Comparison of ENCODE assay signal across 18 cellular contexts in genomic region chr1:160800142-160800541, GRCh38. TPM values are rescaled to one million over a fixed set of nuclear protein-coding genes. Genes with fewer than 3 reads are reported as not detected.
DNase-seq lines count a peak whose midpoint lies in the region; ATAC-seq and TF ChIP-seq lines count a peak whose summit lies in the region.
"Had no signal": no experiment of that assay in that cellular context is flagged by ENCODE, and none has a peak within 500 bp of the region (broad histone marks: within the 10 kb centered on the region; RNA-seq: fewer than 3 reads in every experiment).

No MANE protein-coding gene starts in this region.

- no peak for DNase-seq in CD4-positive, CD25-positive, alpha-beta regulatory T cell
- DNase-seq in DND-41: no peak
- no peak for DNase-seq in naive B cell
- no peak for DNase-seq in NCI-H748 treated with DMSO at 0.1 percent for 48 hours (lab: John Stamatoyannopoulos, UW)
- DNase-seq: DMS79 treated with DMSO at 0.1 percent for 48 hours, mammary epithelial cell, NCI-H1048, NCI-H524, PC-3, retina, thyroid gland had no signal

- no peak for TF ChIP-seq CTCF in DND-41 (IDR thresholded peaks at IDR 0.05; ENCODE audit: borderline replicate concordance, extremely low read depth, low read length, poor library complexity, severe bottlenecking)

- H3K27ac ChIP-seq in CD4-positive, CD25-positive, alpha-beta regulatory T cell (ENCODE audit: insufficient read depth, low read length, poor library complexity, severe bottlenecking): peak overlapping the region; percentile 57
- peak overlapping the region; percentile 65; the same call in 1 of the 2 replicates for H3K27ac ChIP-seq in DND-41 (ENCODE audit: low read length)
- H3K27ac ChIP-seq: cardiac muscle cell, thyroid gland had no signal

- peaks cover 0 to 8% (median 0%) of the 10 kb centered on the region in 7 donors for H3K9me3 Mint-ChIP-seq in CD4-positive, CD25-positive, alpha-beta regulatory T cell
- H3K9me3 Mint-ChIP-seq in activated T-helper 17 cell treated with anti-CD3 and anti-CD28 coated beads, Interleukin-2, amount 50 U/mL, for 72 hours: no peaks in the 10 kb centered on the region
- H3K9me3 Mint-ChIP-seq in naive B cell: peaks cover 0 to 12% (median 4%) of the 10 kb centered on the region in 7 donors

- no peak for ATAC-seq in CD4-positive, CD25-positive, alpha-beta regulatory T cell (ENCODE audit: low read depth in 2 of 2)
- no peak for ATAC-seq in DND-41 (ENCODE audit: insufficient read depth, low read depth)
- no peak for ATAC-seq in activated T-helper 17 cell treated with anti-CD3 and anti-CD28 coated beads, Interleukin-2, amount 50 U/mL, for 72 hours (replicated peaks)
- no peak for ATAC-seq in naive B cell (ENCODE audit: low read depth in 2 of 2)
- no peak for ATAC-seq in GM19455 (IDR thresholded peaks at IDR 0.05; ENCODE audit: unreplicated experiment)
- no peak for ATAC-seq in HG02852 (IDR thresholded peaks at IDR 0.05; ENCODE audit: unreplicated experiment)
- ATAC-seq: K562, PC-3 had no signal

- peak overlapping the region; percentile 96 to 99 (median 96) for H3K27ac Mint-ChIP-seq in CD4-positive, CD25-positive, alpha-beta regulatory T cell
- no peak overlapping the region for H3K27ac Mint-ChIP-seq in activated T-helper 17 cell treated with anti-CD3 and anti-CD28 coated beads, Interleukin-2, amount 50 U/mL, for 72 hours
- H3K27ac Mint-ChIP-seq in naive B cell: peak overlapping the region; percentile 76 to 100 (median 96)

- H2AFZ ChIP-seq in DND-41 (ENCODE audit: low read depth, low read length): no peak overlapping the region

- H3K4me3 ChIP-seq in CD4-positive, CD25-positive, alpha-beta regulatory T cell (ENCODE audit: low read depth, low read length): peak overlapping the region; percentile 98
- no peak overlapping the region for H3K4me3 ChIP-seq in DND-41 (ENCODE audit: low read depth in 1 of 2, low read length in 2 of 2)
- H3K4me3 ChIP-seq: cardiac muscle cell, K562, thyroid gland had no signal

- H3K36me3 Mint-ChIP-seq in CD4-positive, CD25-positive, alpha-beta regulatory T cell: peaks cover 55% of the 10 kb centered on the region
- peaks cover 34% of the 10 kb centered on the region for H3K36me3 Mint-ChIP-seq in activated T-helper 17 cell treated with anti-CD3 and anti-CD28 coated beads, Interleukin-2, amount 50 U/mL, for 72 hours (ENCODE audit: low read depth)
- H3K36me3 Mint-ChIP-seq in naive B cell: peaks cover 27 to 53% of the 10 kb centered on the region in 2 donors

- peaks cover 69% of the 10 kb centered on the region for H3K4me1 ChIP-seq in CD4-positive, CD25-positive, alpha-beta regulatory T cell (ENCODE audit: control insufficient read depth, insufficient read depth, low read length, poor library complexity, severe bottlenecking)
- peaks cover 70% of the 10 kb centered on the region for H3K4me1 ChIP-seq in DND-41 (ENCODE audit: insufficient read depth, low read length)
- H3K4me1 ChIP-seq: thyroid gland had no signal

- H3K27me3 ChIP-seq in CD4-positive, CD25-positive, alpha-beta regulatory T cell (ENCODE audit: control insufficient read depth, insufficient read depth, low read length): no peaks in the 10 kb centered on the region
- no peaks in the 10 kb centered on the region for H3K27me3 ChIP-seq in DND-41 (ENCODE audit: insufficient read depth, low read length, poor library complexity)
- H3K27me3 ChIP-seq: cardiac muscle cell, thyroid gland had no signal

- no peaks in the 10 kb centered on the region for H3K27me3 Mint-ChIP-seq in CD4-positive, CD25-positive, alpha-beta regulatory T cell
- H3K27me3 Mint-ChIP-seq in activated T-helper 17 cell treated with anti-CD3 and anti-CD28 coated beads, Interleukin-2, amount 50 U/mL, for 72 hours: no peaks in the 10 kb centered on the region
- H3K27me3 Mint-ChIP-seq in naive B cell: no peaks in the 10 kb centered on the region

- H3K9ac ChIP-seq in DND-41 (ENCODE audit: low read depth, low read length): no peak overlapping the region

- H3K4me3 Mint-ChIP-seq in CD4-positive, CD25-positive, alpha-beta regulatory T cell: peak overlapping the region; percentile 95 to 98 (median 98)
- H3K4me3 Mint-ChIP-seq in activated T-helper 17 cell treated with anti-CD3 and anti-CD28 coated beads, Interleukin-2, amount 50 U/mL, for 72 hours: peak overlapping the region; percentile 83
- peak overlapping the region; percentile 87 to 98 (median 92) for H3K4me3 Mint-ChIP-seq in naive B cell

- peaks cover 36 to 81% (median 64%) of the 10 kb centered on the region in 4 donors for H3K4me1 Mint-ChIP-seq in CD4-positive, CD25-positive, alpha-beta regulatory T cell
- H3K4me1 Mint-ChIP-seq in activated T-helper 17 cell treated with anti-CD3 and anti-CD28 coated beads, Interleukin-2, amount 50 U/mL, for 72 hours: peaks cover 70% of the 10 kb centered on the region
- peaks cover 66 to 88% (median 88%) of the 10 kb centered on the region in 3 donors for H3K4me1 Mint-ChIP-seq in naive B cell

- peak overlapping the region; percentile 47 for H3K4me2 ChIP-seq in DND-41 (ENCODE audit: insufficient read depth, low read length)

- peaks cover 40% of the 10 kb centered on the region for H3K36me3 ChIP-seq in CD4-positive, CD25-positive, alpha-beta regulatory T cell (ENCODE audit: control insufficient read depth, insufficient read depth, low read length)
- H3K36me3 ChIP-seq in DND-41 (ENCODE audit: insufficient read depth, low read length): no peaks in the 10 kb centered on the region
- H3K36me3 ChIP-seq: cardiac muscle cell, thyroid gland had no signal

- no peaks in the 10 kb centered on the region for H3K9me3 ChIP-seq in CD4-positive, CD25-positive, alpha-beta regulatory T cell (ENCODE audit: control insufficient read depth in 2 of 2, low read length in 2 of 2)
- H3K9me3 ChIP-seq in DND-41 (ENCODE audit: insufficient read depth, low read length, severe bottlenecking): no peaks in the 10 kb centered on the region
- H3K9me3 ChIP-seq: thyroid gland had no signal

- H4K20me1 ChIP-seq in DND-41 (ENCODE audit: insufficient read depth, low read length): no peaks in the 10 kb centered on the region

- H3K79me2 ChIP-seq in DND-41 (ENCODE audit: insufficient read depth, low read length): no peaks in the 10 kb centered on the region

RNA-seq across cellular contexts. Expression of gene LY9, which starts 4.2 kb away (rescaled TPM):
- 105 TPM for total RNA-seq in CD4-positive, CD25-positive, alpha-beta regulatory T cell
- polyA plus RNA-seq in CD4-positive, CD25-positive, alpha-beta regulatory T cell: 100 to 1,000 TPM; 124 to 147 (median 131) TPM
- total RNA-seq in activated T-helper 17 cell treated with anti-CD3 and anti-CD28 coated beads, Interleukin-2, amount 50 U/mL, for 72 hours: 1 to 10 TPM; 1.9 to 3.2 TPM
- 100 to 1,000 TPM; 143 to 230 (median 167) TPM for polyA plus RNA-seq in naive B cell (ENCODE audit: low read depth in 6 of 6)
- total RNA-seq: cardiac muscle cell, K562, mammary epithelial cell, PC-3 had no signal
- polyA plus RNA-seq: BJ, cardiac muscle cell, K562, keratinocyte, mammary epithelial cell had no signal

Comparison
In these comparisons a context has a peak if more than half of its experiments do, and no peak if none do; other contexts are left out.
1. RNA of gene LY9, which starts 4.2 kb away (total RNA-seq): 105 TPM in CD4-positive, CD25-positive, alpha-beta regulatory T cell (single experiment); 1.9 to 3.2 TPM in activated T-helper 17 cell treated with anti-CD3 and anti-CD28 coated beads, Interleukin-2, amount 50 U/mL, for 72 hours; every median in the first group is over 10 times any median in the second.
2. Peak in every context shown above with its lines, with median percentiles within 50 percentile points of each other: H3K4me3 Mint-ChIP-seq.